Comparison of ENCODE assay signal across 33 cellular contexts in the genomic region with DNA sequence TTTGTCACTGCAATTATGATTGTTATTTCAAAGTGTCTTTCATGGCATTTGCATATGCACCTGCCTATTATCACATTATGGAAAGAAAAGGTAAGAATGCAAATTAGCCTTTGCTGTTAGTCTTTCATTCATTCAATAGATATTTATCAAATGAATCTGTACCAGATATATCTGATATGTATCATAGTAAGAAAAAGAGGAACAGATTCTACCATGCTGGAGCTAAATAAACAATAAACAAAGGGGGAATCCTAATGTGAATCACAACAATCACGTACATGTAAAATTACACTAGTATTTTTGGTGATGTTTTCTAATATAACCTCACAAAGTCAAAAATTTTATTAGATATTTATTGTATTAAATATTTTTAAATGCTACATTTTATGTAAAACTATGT.
A peak's percentile ranks its signal among the peaks of the same experiment; 100 is the strongest.
DNase-seq lines count a peak whose midpoint lies in the region; ATAC-seq, FAIRE-seq and TF ChIP-seq lines count a peak whose summit lies in the region.
"Had no signal": no experiment of that assay in that cellular context is flagged by ENCODE, and none has a peak within 500 bp of the region (broad histone marks: within the 10 kb centered on the region; RNA-seq: fewer than 3 reads in every experiment).

No MANE protein-coding gene starts in this region.

- H3K4me1 ChIP-seq in GM12878 (ENCODE audit: control insufficient read depth, insufficient read depth, low read length) (no peaks in the 10 kb centered on the region), kidney (ENCODE audit: control insufficient read depth in 1 of 2, insufficient read depth in 1 of 2, low read depth in 1 of 2, low read length in 2 of 2) (no peaks in the 10 kb centered on the region), vagina (no peaks in the 10 kb centered on the region)
- H3K4me1 ChIP-seq: A549, BE2C, BLaER1 had no signal

- no TSS peak for BruUV-seq in GM12878 (replicated peaks; lab: Mats Ljungman, UMichigan)

- no peak for TF ChIP-seq CTCF in GM12878 (IDR thresholded peaks at IDR 0.05 in 2 of 3, conservative IDR thresholded peaks at IDR 0.05 in 1 of 3; ENCODE audit: control insufficient read depth in 2 of 3, extremely low read depth in 1 of 3, insufficient read depth in 1 of 3, low read depth in 3 of 3, low read length in 3 of 3)
- no peak for TF ChIP-seq CTCF in kidney (IDR thresholded peaks at IDR 0.05; ENCODE audit: borderline replicate concordance, extremely low read depth, insufficient read depth)
- TF ChIP-seq CTCF in vagina (IDR thresholded peaks at IDR 0.05): no peak

- no peaks in the 10 kb centered on the region for H3K79me2 ChIP-seq in GM12878 (ENCODE audit: control insufficient read depth, insufficient read depth, low read length)

- H2AFZ ChIP-seq in GM12878 (ENCODE audit: control insufficient read depth, low read depth, low read length): no peak overlapping the region

- no peak overlapping the region for H3K4me2 ChIP-seq in GM12878 (ENCODE audit: control insufficient read depth, insufficient read depth)
- H3K4me2 ChIP-seq: A549; BLaER1; BLaER1 treated with 17β-estradiol and CSF1 and Interleukin-3, amounts not matched to agents 10 nM and 100 nM had no signal

- TF ChIP-seq POLR2A in GM12878 (IDR thresholded peaks at IDR 0.05; ENCODE audit: low read depth, low read length): no peak
- no peak for TF ChIP-seq POLR2A in GM18505 (IDR thresholded peaks at IDR 0.05; ENCODE audit: borderline replicate concordance, extremely low read depth, insufficient read depth, insufficient read length)
- TF ChIP-seq POLR2A in vagina (IDR thresholded peaks at IDR 0.05): no peak

- POLR2A ChIA-PET in GM12878 (lab: Charles Lee): no interaction called here

- no peaks in the 10 kb centered on the region for H3K36me3 ChIP-seq in GM12878 (ENCODE audit: control insufficient read depth in 2 of 2, insufficient read depth in 2 of 2, low read length in 1 of 2)
- no peaks in the 10 kb centered on the region for H3K36me3 ChIP-seq in kidney (ENCODE audit: control insufficient read depth in 1 of 2, insufficient read depth in 2 of 2, low read length in 2 of 2)
- no peaks in the 10 kb centered on the region for H3K36me3 ChIP-seq in vagina
- H3K36me3 ChIP-seq: BE2C; BLaER1; BLaER1 treated with 17β-estradiol and CSF1 and Interleukin-3, amounts not matched to agents 10 nM and 100 nM had no signal

- intact Hi-C loops in GM12878 (cut with micrococcal nuclease; ENCODE audit: unreplicated experiment): no loop called here
- intact Hi-C loops in kidney (cut with DNase I): no loop called here
- intact Hi-C loops in vagina (cut with DNase I): no loop called here

- SMC1A ChIA-PET in GM12878 (lab: Charles Lee; ENCODE audit: uncharacterized antibody, unreplicated experiment): interaction anchor here (0.6 to 3.8 kb wide), 4 partner anchors 9 to 38 kb away, joined by 3 to 31 read pairs (median 4); no protein-coding TSS in a partner anchor

- no peaks in the 10 kb centered on the region for H4K20me1 ChIP-seq in GM12878 (ENCODE audit: control insufficient read depth, insufficient read depth)
- H4K20me1 ChIP-seq: BLaER1; BLaER1 treated with 17β-estradiol and CSF1 and Interleukin-3, amounts not matched to agents 10 nM and 100 nM had no signal

- in situ Hi-C loops in GM12878 (cut with MboI): no loop called here

- no peak for FAIRE-seq in GM12878 (lab: Jason Lieb, UNC)
- peak; percentile 25 for FAIRE-seq in kidney (lab: Jason Lieb, UNC)
- FAIRE-seq: A204.1, A549, D721Med had no signal

- H3K27me3 ChIP-seq in GM12878 (replicated peaks in 1 of 2; ENCODE audit: control insufficient read depth in 2 of 2, insufficient read depth in 2 of 2, low read length in 1 of 2) (no peaks in the 10 kb centered on the region), vagina (no peaks in the 10 kb centered on the region)
- H3K27me3 ChIP-seq: BE2C; BLaER1; BLaER1 treated with 17β-estradiol and CSF1 and Interleukin-3, amounts not matched to agents 10 nM and 100 nM had no signal

- CTCF ChIA-PET in GM12878 (lab: Yijun Ruan, JAX): interaction anchor here (0.8 to 2.2 kb wide), 5 partner anchors 10 to 39 kb away, joined by 3 to 6 read pairs (median 3); no protein-coding TSS in a partner anchor

- H3K4me3 ChIP-seq in GM12878 (no peak overlapping the region), kidney (ENCODE audit: low read length in 2 of 2) (no peak overlapping the region), vagina (no peak overlapping the region)
- H3K4me3 ChIP-seq: A549; BLaER1; BLaER1 treated with 17β-estradiol and CSF1 and Interleukin-3, amounts not matched to agents 10 nM and 100 nM had no signal

- H3K9ac ChIP-seq in GM12878 (ENCODE audit: control insufficient read depth, insufficient read depth, low read length) (no peak overlapping the region), kidney (ENCODE audit: low read length in 2 of 2) (no peak overlapping the region)
- H3K9ac ChIP-seq: BLaER1; BLaER1 treated with 17β-estradiol and CSF1 and Interleukin-3, amounts not matched to agents 10 nM and 100 nM had no signal

- WGBS in GM12878 (ENCODE audit: insufficient coverage, insufficient replicate concordance, low lambda C conversion rate, missing lambda C conversion rate): 44% methylated on average over 1 of the region's 1 CpG

- TF ChIP-seq RAD21 in GM12878 (IDR thresholded peaks at IDR 0.05; ENCODE audit: insufficient read depth, low read depth, low read length): no peak

- ATAC-seq in GM18868 (IDR thresholded peaks at IDR 0.05; ENCODE audit: unreplicated experiment) (peak; percentile 73), GM12878 (peak; percentile 53), GM18505 (IDR thresholded peaks at IDR 0.05; ENCODE audit: unreplicated experiment) (no peak), GM18502 (IDR thresholded peaks at IDR 0.05; ENCODE audit: poor library complexity, unreplicated experiment) (no peak)
- ATAC-seq: A549; CD8-positive, alpha-beta T cell had no signal

- RAD21 ChIA-PET in GM12878 (lab: Charles Lee; ENCODE audit: unreplicated experiment): interaction anchor here (1.0 to 2.2 kb wide), 2 partner anchors 9 to 13 kb away, joined by 4 to 6 read pairs; no protein-coding TSS in a partner anchor

- H3K27ac ChIP-seq in GM12878 (ENCODE audit: control insufficient read depth, insufficient read depth): no peak overlapping the region
- H3K27ac ChIP-seq in kidney (ENCODE audit: low read depth in 2 of 2, low read length in 2 of 2): no peak overlapping the region
- no peak overlapping the region for H3K27ac ChIP-seq in vagina
- H3K27ac ChIP-seq: 22Rv1; A549; BLaER1; BLaER1 treated with 17β-estradiol and CSF1 and Interleukin-3, amounts not matched to agents 10 nM and 100 nM; C4-2B had no signal

- no peak for TF ChIP-seq EP300 in GM12878 (IDR thresholded peaks at IDR 0.05; ENCODE audit: borderline replicate concordance in 1 of 2, control insufficient read depth in 1 of 2, low read depth in 2 of 2, low read length in 2 of 2)

- H3K9me3 ChIP-seq in GM12878 (replicated peaks; ENCODE audit: control insufficient read depth, insufficient read depth, low read length) (no peaks in the 10 kb centered on the region), kidney (ENCODE audit: control insufficient read depth in 1 of 2, low read length in 2 of 2) (no peaks in the 10 kb centered on the region), vagina (no peaks in the 10 kb centered on the region)
- H3K9me3 ChIP-seq: A549; BE2C; BLaER1; BLaER1 treated with 17β-estradiol and CSF1 and Interleukin-3, amounts not matched to agents 10 nM and 100 nM had no signal

- no peak for DNase-seq in GM12878 (ENCODE audit: low read depth, low spot score)
- no peak for DNase-seq in kidney
- DNase-seq in vagina (ENCODE audit: extremely low spot score in 2 of 2): no peak
- DNase-seq: 8988T; ACHN; AML-193; BE2C; C1 segment of cervical spinal cord; Caco-2; Calu3; CD4-positive, alpha-beta memory T cell; CD4-positive, alpha-beta T cell; CD4-positive, CD25-positive, alpha-beta regulatory T cell; CD8-positive, alpha-beta memory T cell; CD8-positive, alpha-beta T cell; COR-L47; DMS 273 treated with DMSO at 0.1 percent for 48 hours; DMS153; DMS53; DMS79; DMS79 treated with DMSO at 0.1 percent for 48 hours; DND-41; EL had no signal

TF ChIP-seq in GM12878, 131 proteins besides CTCF, POLR2A, EP300 and RAD21 (continues in another document):
- TF ChIP-seq, protein P1, sequence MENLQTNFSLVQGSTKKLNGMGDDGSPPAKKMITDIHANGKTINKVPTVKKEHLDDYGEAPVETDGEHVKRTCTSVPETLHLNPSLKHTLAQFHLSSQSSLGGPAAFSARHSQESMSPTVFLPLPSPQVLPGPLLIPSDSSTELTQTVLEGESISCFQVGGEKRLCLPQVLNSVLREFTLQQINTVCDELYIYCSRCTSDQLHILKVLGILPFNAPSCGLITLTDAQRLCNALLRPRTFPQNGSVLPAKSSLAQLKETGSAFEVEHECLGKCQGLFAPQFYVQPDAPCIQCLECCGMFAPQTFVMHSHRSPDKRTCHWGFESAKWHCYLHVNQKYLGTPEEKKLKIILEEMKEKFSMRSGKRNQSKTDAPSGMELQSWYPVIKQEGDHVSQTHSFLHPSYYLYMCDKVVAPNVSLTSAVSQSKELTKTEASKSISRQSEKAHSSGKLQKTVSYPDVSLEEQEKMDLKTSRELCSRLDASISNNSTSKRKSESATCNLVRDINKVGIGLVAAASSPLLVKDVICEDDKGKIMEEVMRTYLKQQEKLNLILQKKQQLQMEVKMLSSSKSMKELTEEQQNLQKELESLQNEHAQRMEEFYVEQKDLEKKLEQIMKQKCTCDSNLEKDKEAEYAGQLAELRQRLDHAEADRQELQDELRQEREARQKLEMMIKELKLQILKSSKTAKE (IDR thresholded peaks at IDR 0.05; ENCODE audit: low read depth, poor library complexity, severe bottlenecking): no peak
- TF ChIP-seq MEF2B (IDR thresholded peaks at IDR 0.05; ENCODE audit: partially characterized antibody, poor library complexity, severe bottlenecking): no peak
- TF ChIP-seq, protein P2, sequence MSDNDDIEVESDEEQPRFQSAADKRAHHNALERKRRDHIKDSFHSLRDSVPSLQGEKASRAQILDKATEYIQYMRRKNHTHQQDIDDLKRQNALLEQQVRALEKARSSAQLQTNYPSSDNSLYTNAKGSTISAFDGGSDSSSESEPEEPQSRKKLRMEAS (IDR thresholded peaks at IDR 0.05; ENCODE audit: low read depth, low read length): no peak
- TF ChIP-seq ASH2L (IDR thresholded peaks at IDR 0.05; ENCODE audit: borderline replicate concordance, low read depth): no peak
- TF ChIP-seq HDGF (IDR thresholded peaks at IDR 0.05): no peak
- TF ChIP-seq RAD51 (IDR thresholded peaks at IDR 0.05): no peak
- no peak for TF ChIP-seq SPI1 (IDR thresholded peaks at IDR 0.05; ENCODE audit: borderline replicate concordance, insufficient read depth, low read depth, low read length)
- TF ChIP-seq GATAD2B (conservative IDR thresholded peaks at IDR 0.05; ENCODE audit: low read depth): no peak

Comparison
In these comparisons a context has a peak if more than half of its experiments do, and no peak if none do; other contexts are left out.
1. ATAC-seq: peak in GM18868 (single experiment) and GM12878 (single experiment); none in GM18505 (single experiment) and GM18502 (single experiment).